In genomic region chr9:120925535-120926396, GRCh38 we compare ENCODE assay signal across 8 cellular contexts. TPM values are rescaled to one million over a fixed set of nuclear protein-coding genes. Genes with fewer than 3 reads are reported as not detected.
DNase-seq lines count a peak whose midpoint lies in the region; ATAC-seq lines count a peak whose summit lies in the region.

No MANE protein-coding gene starts in this region.

- H3K4me3 Mint-ChIP-seq in activated CD4-positive, alpha-beta T cell treated with anti-CD3 and anti-CD28 coated beads for 36 hours = peak overlapping the region; percentile 90

- peak overlapping the region; percentile 10 for H3K9ac ChIP-seq in rectal smooth muscle tissue (ENCODE audit: low read length)

- intact Hi-C loops in activated CD4-positive, alpha-beta T cell treated with anti-CD3 and anti-CD28 coated beads for 36 hours (cut with DNase I, micrococcal nuclease) = loop anchor here (1.0 to 5.0 kb wide), 13 partner anchors 9 to 275 kb away; partner anchors contain the start of genes CNTRL (in 2 of the 2), MEGF9 (in 1 of the 2), PHF19 (in 1 of the 2) and RAB14 (in 1 of the 2)

- H3K9me3 Mint-ChIP-seq in activated CD4-positive, alpha-beta T cell treated with anti-CD3 and anti-CD28 coated beads for 36 hours (ENCODE audit: low read depth) = no peaks in the 10 kb centered on the region

- no peaks in the 10 kb centered on the region for H3K27me3 Mint-ChIP-seq in activated CD4-positive, alpha-beta T cell treated with anti-CD3 and anti-CD28 coated beads for 36 hours

- no peaks in the 10 kb centered on the region for H3K27me3 ChIP-seq in rectal smooth muscle tissue (ENCODE audit: control insufficient read depth, insufficient read depth, low read length)

- no peak overlapping the region for H3K27ac ChIP-seq in rectal smooth muscle tissue (ENCODE audit: low read depth, low read length)

- H3K27ac Mint-ChIP-seq in activated CD4-positive, alpha-beta T cell treated with anti-CD3 and anti-CD28 coated beads for 36 hours = peak overlapping the region; percentile 90

- POLR2A ChIA-PET in activated CD4-positive, alpha-beta T cell treated with anti-CD3 and anti-CD28 coated beads for 36 hours (lab: Charles Lee) = interaction anchor here (0.5 to 4.4 kb wide), 21 partner anchors 9 to 339 kb away, joined by 3 to 40 read pairs (median 5); partner anchors contain the start of genes PHF19 and PSMD5

- DNase-seq in activated CD4-positive, alpha-beta T cell treated with anti-CD3 and anti-CD28 coated beads for 36 hours = peak; percentile 92
- peak; percentile 50 for DNase-seq in effector CD8-positive, alpha-beta T cell (lab: John Stamatoyannopoulos, UW)
- DNase-seq in ecto neural progenitor cell (ENCODE audit: low spot score) (no peak), NCI-H146 treated with DMSO at 0.1 percent for 48 hours (lab: John Stamatoyannopoulos, UW; ENCODE audit: unreplicated experiment) (no peak), DMS53 (lab: John Stamatoyannopoulos, UW) (no peak)

- H3K4me1 ChIP-seq in rectal smooth muscle tissue (ENCODE audit: control insufficient read depth, insufficient read depth, low read length) = peaks cover 3% of the 10 kb centered on the region

- CTCF ChIA-PET in activated CD4-positive, alpha-beta T cell treated with anti-CD3 and anti-CD28 coated beads for 36 hours (lab: Charles Lee) = interaction anchor here (0.6 to 2.3 kb wide), 12 partner anchors 9 to 207 kb away, joined by 3 to 13 read pairs (median 4); no protein-coding TSS in a partner anchor

- ATAC-seq in GM19025 (IDR thresholded peaks at IDR 0.05; ENCODE audit: low read depth, unreplicated experiment) (peak; percentile 46), HG03196 (IDR thresholded peaks at IDR 0.05; ENCODE audit: unreplicated experiment) (peak; percentile 29)
- peak; percentile 69 for ATAC-seq in activated CD4-positive, alpha-beta T cell treated with anti-CD3 and anti-CD28 coated beads for 36 hours

- peaks cover 70% of the 10 kb centered on the region for H3K4me1 Mint-ChIP-seq in activated CD4-positive, alpha-beta T cell treated with anti-CD3 and anti-CD28 coated beads for 36 hours

- H3K36me3 ChIP-seq in rectal smooth muscle tissue (ENCODE audit: control insufficient read depth, insufficient read depth, low read length) = no peaks in the 10 kb centered on the region

- H3K36me3 Mint-ChIP-seq in activated CD4-positive, alpha-beta T cell treated with anti-CD3 and anti-CD28 coated beads for 36 hours (ENCODE audit: low read depth) = peaks cover 59% of the 10 kb centered on the region

- peak overlapping the region; percentile 30 for H3K4me3 ChIP-seq in rectal smooth muscle tissue (ENCODE audit: low read length)

RNA-seq across cellular contexts. Expression of gene TRAF1, which starts 0.8 kb away (rescaled TPM):
- 100 to 1,000 TPM; 103 to 113 TPM for total RNA-seq in activated CD4-positive, alpha-beta T cell treated with anti-CD3 and anti-CD28 coated beads for 36 hours

RNA-seq across cellular contexts. Expression of gene PHF19, which starts 48.8 kb away (rescaled TPM):
- 100 to 1,000 TPM; 168 to 169 TPM for total RNA-seq in activated CD4-positive, alpha-beta T cell treated with anti-CD3 and anti-CD28 coated beads for 36 hours

Comparison
In these comparisons a context has a peak if more than half of its experiments do, and no peak if none do; other contexts are left out.
1. DNase-seq: peak in activated CD4-positive, alpha-beta T cell treated with anti-CD3 and anti-CD28 coated beads for 36 hours (single experiment) and effector CD8-positive, alpha-beta T cell (single experiment); none in ecto neural progenitor cell (single experiment), NCI-H146 treated with DMSO at 0.1 percent for 48 hours (single experiment) and DMS53 (single experiment).
2. Peak in every context shown above with its lines, with median percentiles within 50 percentile points of each other: ATAC-seq.